In genomic region chr13:114281351-114282142, GRCh38 we compare ENCODE assay signal across 8 cellular contexts. TPM values are rescaled to one million over a fixed set of nuclear protein-coding genes. Genes with fewer than 3 reads are reported as not detected.
DNase-seq lines count a peak whose midpoint lies in the region; ATAC-seq and TF ChIP-seq lines count a peak whose summit lies in the region.

Gene UPF3A (plus strand): TSS chr13:114281601. CDS start chr13:114281640, 39 bp downstream.

- no peaks in the 10 kb centered on the region for H3K9me3 ChIP-seq in osteoblast (ENCODE audit: low read depth, low read length)
- no peaks in the 10 kb centered on the region for H3K9me3 ChIP-seq in testis

- peak; percentile 39 for DNase-seq in GM04503 (ENCODE audit: low read depth)
- peak; percentile 74 for DNase-seq in HEK293T (ENCODE audit: extremely low spot score)
- peak; percentile 84 for DNase-seq in MV-4-11 (lab: John Stamatoyannopoulos, UW)
- no peak for DNase-seq in glomerular endothelial cell (ENCODE audit: extremely low read depth, low read depth, low spot score)
- peak; percentile 96 for DNase-seq in osteoblast (ENCODE audit: insufficient read length, low spot score, missing footprints)
- peak; percentile 93 for DNase-seq in testis

- peak within 1 kb of the TSS; percentile 92 for H3K4me3 ChIP-seq in osteoblast (ENCODE audit: insufficient read depth, low read length)
- peak within 1 kb of the TSS; percentile 76 to 87 for H3K4me3 ChIP-seq in testis

- CTCF ChIA-PET in HEK293T (lab: Yijun Ruan, JAX) = no interaction called here

- H3K9me3 Mint-ChIP-seq in activated naive CD4-positive, alpha-beta T cell treated with anti-CD3 and anti-CD28 coated beads, Interleukin-2, amount 50 U/mL, for 24 hours = no peaks in the 10 kb centered on the region

- H2AFZ ChIP-seq in osteoblast (ENCODE audit: low read length) = peak within 1 kb of the TSS; percentile 89

- H3K36me3 ChIP-seq in osteoblast (ENCODE audit: insufficient read depth, low read length) (peaks cover 29% of the 10 kb centered on the region), testis (ENCODE audit: low read depth, missing control alignments) (no peaks in the 10 kb centered on the region)

- intact Hi-C loops in testis (cut with DNase I; ENCODE audit: low total_unique reads) = no loop called here

- TF ChIP-seq CTCF in osteoblast (IDR thresholded peaks at IDR 0.05; ENCODE audit: extremely low read depth, low read depth, low read length) (no peak), testis (IDR thresholded peaks at IDR 0.05) (no peak)

- H3K4me3 Mint-ChIP-seq in activated naive CD4-positive, alpha-beta T cell treated with anti-CD3 and anti-CD28 coated beads, Interleukin-2, amount 50 U/mL, for 24 hours = peak within 1 kb of the TSS; percentile 96

- H3K4me2 ChIP-seq in osteoblast (ENCODE audit: insufficient read depth, low read length) = peak within 1 kb of the TSS; percentile 94

- peaks cover 37% of the 10 kb centered on the region for H3K79me2 ChIP-seq in osteoblast (ENCODE audit: insufficient read depth, low read length)

- peaks cover 56% of the 10 kb centered on the region for H3K4me1 Mint-ChIP-seq in activated naive CD4-positive, alpha-beta T cell treated with anti-CD3 and anti-CD28 coated beads, Interleukin-2, amount 50 U/mL, for 24 hours

- H3K27ac Mint-ChIP-seq in activated naive CD4-positive, alpha-beta T cell treated with anti-CD3 and anti-CD28 coated beads, Interleukin-2, amount 50 U/mL, for 24 hours = peak within 1 kb of the TSS; percentile 99

- H3K27ac ChIP-seq in osteoblast (ENCODE audit: low read depth, low read length) = peak within 1 kb of the TSS; percentile 95
- peak within 1 kb of the TSS; percentile 98 to 99 for H3K27ac ChIP-seq in testis

- no peaks in the 10 kb centered on the region for H3K27me3 ChIP-seq in osteoblast (ENCODE audit: insufficient read depth, low read length)
- H3K27me3 ChIP-seq in testis = no peaks in the 10 kb centered on the region

- peaks cover 12% of the 10 kb centered on the region for H3K36me3 Mint-ChIP-seq in activated naive CD4-positive, alpha-beta T cell treated with anti-CD3 and anti-CD28 coated beads, Interleukin-2, amount 50 U/mL, for 24 hours

- no peaks in the 10 kb centered on the region for H3K27me3 Mint-ChIP-seq in activated naive CD4-positive, alpha-beta T cell treated with anti-CD3 and anti-CD28 coated beads, Interleukin-2, amount 50 U/mL, for 24 hours

- peak; percentile 34 for TF ChIP-seq POLR2A in testis (IDR thresholded peaks at IDR 0.05)

- H3K4me1 ChIP-seq in osteoblast (ENCODE audit: insufficient read depth, low read length) = peaks cover 42% of the 10 kb centered on the region
- H3K4me1 ChIP-seq in testis = peaks cover 6% of the 10 kb centered on the region

- POLR2A ChIA-PET in HEK293T (lab: Yijun Ruan, JAX) = interaction anchor here (0.9 to 1.1 kb wide), 4 partner anchors 13 to 35 kb away, joined by 3 to 4 read pairs (median 4); no protein-coding TSS in a partner anchor

- peak; percentile 86 for ATAC-seq in SK-N-SH treated with all-trans-retinoic acid at 6 μM for 48 hours

- no peaks in the 10 kb centered on the region for H4K20me1 ChIP-seq in osteoblast (ENCODE audit: insufficient read depth, low read length)

- WGBS in testis, 2 donors = 0% methylated on average over 18 to 67 of the region's 99 CpGs

TF ChIP-seq in HEK293T, 16 proteins besides CTCF, POLR2A, EP300 and RAD21:
- TF ChIP-seq FOXK2 (IDR thresholded peaks at IDR 0.05) (no peak), L3MBTL2 (conservative IDR thresholded peaks at IDR 0.05) (peak; percentile 63), CTBP1 (IDR thresholded peaks at IDR 0.05; ENCODE audit: borderline replicate concordance) (no peak)

TF ChIP-seq in SK-N-SH treated with all-trans-retinoic acid at 6 μM for 48 hours, 23 proteins besides CTCF, POLR2A, EP300 and RAD21:
- TF ChIP-seq PPARA (CRISPR knock-in tag; IDR thresholded peaks at IDR 0.05; ENCODE audit: borderline replicate concordance) (no peak), TSHZ2 (CRISPR knock-in tag; IDR thresholded peaks at IDR 0.05) (no peak), ZFP30 (CRISPR knock-in tag; IDR thresholded peaks at IDR 0.05) (no peak)

RNA-seq across cellular contexts. Expression of gene UPF3A, which starts in this region (rescaled TPM):
- 15.0 and 38.7 TPM in 2 replicates for total RNA-seq in glomerular endothelial cell
- 25.0 and 28.9 TPM in 2 replicates for total RNA-seq in osteoblast
- 100 to 1,000 TPM in 1 of 2 donors, 10 to 100 TPM in 1; 88.0 to 112 TPM for total RNA-seq in testis
- 96.7 TPM for polyA plus RNA-seq in testis (ENCODE audit: insufficient read depth, low read depth, low replicate concordance)
